Comparison of ENCODE assay signal across 9 cellular contexts in the genomic region with DNA sequence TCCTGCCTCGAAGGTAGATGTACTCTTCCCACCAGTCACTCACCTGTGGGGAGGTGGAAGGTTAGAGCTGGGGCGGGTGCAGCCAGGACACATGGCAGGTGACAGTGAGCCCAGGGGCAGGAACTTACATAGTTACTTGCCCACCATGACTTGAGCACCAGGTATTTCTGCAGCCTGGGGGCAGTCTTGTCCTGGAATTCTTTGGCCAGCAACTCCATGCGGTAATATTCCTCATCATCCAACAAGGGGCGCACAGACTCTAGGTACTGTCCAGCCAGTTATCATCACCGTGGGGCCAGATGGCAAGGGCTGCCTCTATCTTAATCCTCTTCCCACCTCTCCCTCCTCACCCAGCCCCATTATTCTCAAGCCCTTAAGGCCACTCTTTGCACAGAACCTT. TPM values are rescaled to one million over a fixed set of nuclear protein-coding genes. Genes with fewer than 3 reads are reported as not detected.
A peak's percentile ranks its signal among the peaks of the same experiment; 100 is the strongest.
DNase-seq lines count a peak whose midpoint lies in the region; ATAC-seq and TF ChIP-seq lines count a peak whose summit lies in the region.
"Had no signal": no experiment of that assay in that cellular context is flagged by ENCODE, and none has a peak within 500 bp of the region (broad histone marks: within the 10 kb centered on the region; RNA-seq: fewer than 3 reads in every experiment).

No MANE protein-coding gene starts in this region.

- TF ChIP-seq RAD21 in liver (IDR thresholded peaks at IDR 0.05): peak; percentile 64 to 73

- H3K9ac ChIP-seq in liver (ENCODE audit: low read depth in 1 of 2, low read length in 2 of 2) (no peak overlapping the region), MM.1S (ENCODE audit: low read length) (no peak overlapping the region)

- H3K9me3 ChIP-seq in liver (ENCODE audit: control insufficient read depth in 4 of 4, low read length in 3 of 4) (no peaks in the 10 kb centered on the region), MM.1S (replicated peaks; ENCODE audit: insufficient read depth, low read length) (no peaks in the 10 kb centered on the region)

- H3K36me3 ChIP-seq in liver (ENCODE audit: control insufficient read depth in 4 of 4, insufficient read depth in 3 of 4, low read depth in 1 of 4, low read length in 3 of 4): peaks cover 0 to 6% (median under 1%) of the 10 kb centered on the region in 4 donors
- H3K36me3 ChIP-seq in MM.1S (replicated peaks; ENCODE audit: insufficient read depth, low read length): no peaks in the 10 kb centered on the region

- no peaks in the 10 kb centered on the region for H3K9me2 ChIP-seq in MM.1S (replicated peaks; ENCODE audit: insufficient read depth, low read length)

- ATAC-seq in HG03460 (IDR thresholded peaks at IDR 0.05; ENCODE audit: unreplicated experiment) (no peak), GM19397 (IDR thresholded peaks at IDR 0.05; ENCODE audit: unreplicated experiment) (no peak)

- H3K79me2 ChIP-seq in MM.1S (ENCODE audit: low read length): peaks cover under 1% of the 10 kb centered on the region

- in situ Hi-C loops in astrocyte of the cerebellum (cut with HindIII; ENCODE audit: low sequenced_read_pairs): loop anchor here (5.0 kb wide), 1 partner anchor 51 kb away; a partner anchor contains a TSS

- no peak overlapping the region for H3K4me3 ChIP-seq in LNCaP clone FGC (ENCODE audit: low read depth, low read length)
- no peak overlapping the region for H3K4me3 ChIP-seq in astrocyte of the cerebellum (ENCODE audit: low read depth, low read length)
- H3K4me3 ChIP-seq in liver (ENCODE audit: low read depth in 1 of 3, low read length in 3 of 3): no peak overlapping the region
- no peak overlapping the region for H3K4me3 ChIP-seq in MM.1S (ENCODE audit: low read length)

- no peak overlapping the region for H3K4me2 ChIP-seq in MM.1S (ENCODE audit: low read depth, low read length)

- H3K4me1 ChIP-seq in liver (ENCODE audit: control insufficient read depth in 4 of 4, insufficient read depth in 4 of 4, low read length in 3 of 4) (peaks cover 0 to 16% (median 8%) of the 10 kb centered on the region in 4 donors), MM.1S (ENCODE audit: low read length) (no peaks in the 10 kb centered on the region)

- no peaks in the 10 kb centered on the region for H3K27me3 ChIP-seq in liver (ENCODE audit: control insufficient read depth in 4 of 4, insufficient read depth in 4 of 4, low read length in 3 of 4)
- no peaks in the 10 kb centered on the region for H3K27me3 ChIP-seq in MM.1S (replicated peaks; ENCODE audit: insufficient read depth, low read length)

- 72% methylated on average over 5 of the region's 5 CpGs for WGBS in liver

- H3K27ac ChIP-seq in liver (ENCODE audit: low read depth in 1 of 2, low read length in 2 of 2) (no peak overlapping the region), MM.1S (ENCODE audit: low read length) (no peak overlapping the region)

- DNase-seq in DMS 273 (lab: John Stamatoyannopoulos, UW; ENCODE audit: unreplicated experiment) (peak; percentile 81), LNCaP clone FGC (ENCODE audit: low read depth) (no peak), astrocyte of the cerebellum (ENCODE audit: low read depth) (peak; percentile 19), MM.1S (no peak)
- no peak for DNase-seq in stimulated activated CD4-positive, alpha-beta T cell treated with anti-CD3 and anti-CD28 coated beads, Interleukin-4, amount 100 ng/mL, for 4 hours
- DNase-seq: activated B cell treated with CpG ODN at 0.5 μM for 24 hours had no signal

- 0 out of 2 replicates have a peak, but pooled peaks have one; percentile 23 for TF ChIP-seq CTCF in LNCaP clone FGC (IDR thresholded peaks at IDR 0.05; ENCODE audit: control insufficient read depth, extremely low read depth, insufficient read depth)
- TF ChIP-seq CTCF in astrocyte of the cerebellum (IDR thresholded peaks at IDR 0.05; ENCODE audit: low read depth, low read length, missing control alignments): peak; percentile 40
- peak; percentile 22 for TF ChIP-seq CTCF in liver (IDR thresholded peaks at IDR 0.05; ENCODE audit: low read depth, low read length, missing input control)
- TF ChIP-seq CTCF in MM.1S (IDR thresholded peaks at IDR 0.05; ENCODE audit: low read length): no peak

- no peaks in the 10 kb centered on the region for H4K20me1 ChIP-seq in MM.1S (ENCODE audit: insufficient read depth, low read length)

- H3F3A ChIP-seq in MM.1S (ENCODE audit: insufficient read depth, low read length): no peaks in the 10 kb centered on the region

- no peak overlapping the region for H2AFZ ChIP-seq in MM.1S (ENCODE audit: low read length)

TF ChIP-seq in liver, 16 proteins besides CTCF, POLR2A, EP300 and RAD21:
- TF ChIP-seq SP1 (IDR thresholded peaks at IDR 0.05): no peak
- no peak for TF ChIP-seq YY1 (IDR thresholded peaks at IDR 0.05)
- TF ChIP-seq RXRA (IDR thresholded peaks at IDR 0.05): no peak
- TF ChIP-seq, protein P1, sequence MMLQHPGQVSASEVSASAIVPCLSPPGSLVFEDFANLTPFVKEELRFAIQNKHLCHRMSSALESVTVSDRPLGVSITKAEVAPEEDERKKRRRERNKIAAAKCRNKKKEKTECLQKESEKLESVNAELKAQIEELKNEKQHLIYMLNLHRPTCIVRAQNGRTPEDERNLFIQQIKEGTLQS (IDR thresholded peaks at IDR 0.05): no peak
- no peak for TF ChIP-seq HNF4G (IDR thresholded peaks at IDR 0.05)
- no peak for TF ChIP-seq EGR1 (IDR thresholded peaks at IDR 0.05; ENCODE audit: low read depth in 2 of 2)

RNA-seq across cellular contexts. Expression of a gene that starts 2.2 kb away (rescaled TPM):
- 10 to 100 TPM in 1 of 2 donors, 1 to 10 TPM in 1; 3.0 to 13.6 TPM for total RNA-seq in liver
- 1 to 10 TPM; 4.0 to 5.7 TPM for polyA plus RNA-seq in liver

RNA-seq across cellular contexts. Expression of a gene that starts 6.6 kb away (rescaled TPM):
- total RNA-seq in liver: 10 to 100 TPM; 18.4 to 24.2 TPM
- 10 to 100 TPM; 17.9 to 22.9 TPM for polyA plus RNA-seq in liver

RNA-seq across cellular contexts. Expression of a gene that starts 13.4 kb away (rescaled TPM):
- 1 to 10 TPM in 1 of 2 donors, not detected in 1; 2.2 TPM for total RNA-seq in liver
- polyA plus RNA-seq in liver: under 1 TPM in 1 of 2 donors, not detected in 1; 0.45 TPM
- total RNA-seq: activated B cell treated with CpG ODN at 0.5 μM for 24 hours had no signal

RNA-seq across cellular contexts. Expression of a gene that starts 24.5 kb away (rescaled TPM):
- under 1 TPM; 0.09 to 0.17 TPM for total RNA-seq in liver
- polyA plus RNA-seq in liver: under 1 TPM; 0.04 to 0.37 TPM

RNA-seq across cellular contexts. Expression of a gene that starts 30.4 kb away (rescaled TPM):
- total RNA-seq in liver: under 1 TPM in 1 of 2 donors, not detected in 1; 0.08 TPM
- under 1 TPM; 0.08 to 0.16 TPM for polyA plus RNA-seq in liver

Comparison
In these comparisons a context has a peak if more than half of its experiments do, and no peak if none do; other contexts are left out.
1. DNase-seq: peak in DMS 273 (single experiment) and astrocyte of the cerebellum (single experiment); none in LNCaP clone FGC (single experiment), MM.1S (single experiment) and stimulated activated CD4-positive, alpha-beta T cell treated with anti-CD3 and anti-CD28 coated beads, Interleukin-4, amount 100 ng/mL, for 4 hours (0 of 2).